Comparison of ENCODE assay signal across 20 cellular contexts in genomic region chr22:25105817-25106650, GRCh38.
A peak's percentile ranks its signal among the peaks of the same experiment; 100 is the strongest.
DNase-seq lines count a peak whose midpoint lies in the region; ATAC-seq, FAIRE-seq and TF ChIP-seq lines count a peak whose summit lies in the region.
"Had no signal": no experiment of that assay in that cellular context is flagged by ENCODE, and none has a peak within 500 bp of the region (broad histone marks: within the 10 kb centered on the region; RNA-seq: fewer than 3 reads in every experiment).

No MANE protein-coding gene starts in this region.

- POLR2A ChIA-PET in HepG2 (lab: Yijun Ruan, JAX) = interaction anchor here (0.6 to 0.7 kb wide), 2 partner anchors 10 to 17 kb away, joined by 3 to 4 read pairs; no protein-coding TSS in a partner anchor

- no peak overlapping the region for H3K9ac ChIP-seq in HepG2 (ENCODE audit: insufficient read depth, low read depth, low read length)

- TF ChIP-seq POLR2A in HepG2 (IDR thresholded peaks at IDR 0.05; ENCODE audit: insufficient read depth in 1 of 2, low read depth in 2 of 2, low read length in 2 of 2) (no peak), right lobe of liver (IDR thresholded peaks at IDR 0.05) (no peak), Peyer's patch (IDR thresholded peaks at IDR 0.05) (no peak)

- DNase-seq in HepG2 (ENCODE audit: low spot score) (no peak), right lobe of liver (no peak), ascending aorta (ENCODE audit: low spot score in 2 of 2) (no peak), kidney tubule cell (ENCODE audit: low spot score) (peak; percentile 35), left lobe of liver (ENCODE audit: low spot score) (no peak), DMS114 treated with DMSO at 0.1 percent for 48 hours (lab: John Stamatoyannopoulos, UW; ENCODE audit: unreplicated experiment) (no peak), UCSD-AML1 (lab: John Stamatoyannopoulos, UW; ENCODE audit: unreplicated experiment) (no peak), Peyer's patch (no peak)
- DNase-seq: CD4-positive, alpha-beta T cell; GF-D8; KG1; NCI-H1048; NCI-H1436; NCI-H1930; NCI-H345; NCI-H524 treated with DMSO at 0.1 percent for 48 hours; RPMI8226; SIG-M5 had no signal

- BruUV-seq in HepG2 (replicated peaks; lab: Mats Ljungman, UMichigan) = no TSS peak

- H3K36me3 ChIP-seq in HepG2 (replicated peaks in 1 of 2; ENCODE audit: control insufficient read depth in 1 of 2, insufficient read depth in 2 of 2, low read length in 2 of 2) = no peaks in the 10 kb centered on the region; a peak in 1 of 5 replicates
- no peaks in the 10 kb centered on the region for H3K36me3 ChIP-seq in right lobe of liver
- peaks cover 0 to 13% of the 10 kb centered on the region in 2 donors for H3K36me3 ChIP-seq in ascending aorta
- H3K36me3 ChIP-seq in Peyer's patch = no peaks in the 10 kb centered on the region

- 94% methylated on average over 7 of the region's 7 CpGs for WGBS in HepG2 (ENCODE audit: low lambda C conversion rate)
- WGBS in right lobe of liver (ENCODE audit: insufficient coverage, low coverage, low lambda C conversion rate, missing lambda C conversion rate) = 66% methylated on average over 6 of the region's 7 CpGs

- TF ChIP-seq EP300 in HepG2 (IDR thresholded peaks at IDR 0.05; ENCODE audit: low read depth in 2 of 2, low read length in 2 of 2) (no peak), HepG2 (CRISPR knock-in tag; IDR thresholded peaks at IDR 0.05; ENCODE audit: borderline replicate concordance) (no peak)

- no peaks in the 10 kb centered on the region for H3K9me3 ChIP-seq in HepG2 (ENCODE audit: low read length)
- H3K9me3 ChIP-seq in right lobe of liver = no peaks in the 10 kb centered on the region
- H3K9me3 ChIP-seq in ascending aorta = no peaks in the 10 kb centered on the region
- H3K9me3 ChIP-seq in Peyer's patch = no peaks in the 10 kb centered on the region

- no peak overlapping the region for H2AFZ ChIP-seq in HepG2 (ENCODE audit: low read length)
- H2AFZ ChIP-seq: GM23338 had no signal

- no peaks in the 10 kb centered on the region for H3K79me2 ChIP-seq in HepG2 (ENCODE audit: insufficient read depth, low read length)

- no peaks in the 10 kb centered on the region; a peak in 1 of 5 replicates for H3K27me3 ChIP-seq in HepG2 (ENCODE audit: control insufficient read depth in 1 of 2, insufficient read depth in 2 of 2, low read length in 2 of 2)
- H3K27me3 ChIP-seq in right lobe of liver = no peaks in the 10 kb centered on the region
- H3K27me3 ChIP-seq in ascending aorta = no peaks in the 10 kb centered on the region
- H3K27me3 ChIP-seq in Peyer's patch = no peaks in the 10 kb centered on the region

- H3K4me3 ChIP-seq in HepG2 (replicated peaks in 1 of 3; ENCODE audit: insufficient read depth in 1 of 3, low read depth in 2 of 3, low read length in 3 of 3) (no peak overlapping the region), right lobe of liver (no peak overlapping the region), ascending aorta (no peak overlapping the region), Peyer's patch (no peak overlapping the region)
- H3K4me3 ChIP-seq: GM23338 had no signal

- H4K20me1 ChIP-seq in HepG2 (ENCODE audit: insufficient read depth, low read length) = no peaks in the 10 kb centered on the region

- in situ Hi-C loops in HepG2 (cut with HindIII; ENCODE audit: extremely low pct_ligation_motif_present, low pct_unique_long_range_greater_than_20kb) = no loop called here

- FAIRE-seq in HepG2 (lab: Jason Lieb, UNC) = no peak
- FAIRE-seq: GM19239 had no signal

- CTCF ChIA-PET in HepG2 (lab: Yijun Ruan, JAX; ENCODE audit: low intra/inter-chr PET ratio, low total read pairs) = no interaction called here

- ATAC-seq in HepG2 (no peak), right lobe of liver (no peak), left lobe of liver (no peak)
- ATAC-seq: GM23338 had no signal

- no peak overlapping the region for H3K27ac ChIP-seq in HepG2 (ENCODE audit: extremely low read length, insufficient read depth, low read length)
- H3K27ac ChIP-seq in right lobe of liver = no peak overlapping the region
- peak overlapping the region; percentile 51 to 91 for H3K27ac ChIP-seq in ascending aorta
- no peak overlapping the region for H3K27ac ChIP-seq in Peyer's patch

- H3K4me2 ChIP-seq in HepG2 (ENCODE audit: low read depth, low read length) = no peak overlapping the region
- H3K4me2 ChIP-seq: GM23338 had no signal

- peaks cover 18% of the 10 kb centered on the region for H3K4me1 ChIP-seq in HepG2 (ENCODE audit: insufficient read depth, low read length)
- H3K4me1 ChIP-seq in right lobe of liver = peaks cover 0 to 8% (median 0%) of the 10 kb centered on the region in 4 donors
- peaks cover 6 to 26% of the 10 kb centered on the region in 2 donors for H3K4me1 ChIP-seq in ascending aorta
- H3K4me1 ChIP-seq in Peyer's patch = peaks cover 0 to under 1% (median 0%) of the 10 kb centered on the region in 4 donors

- TF ChIP-seq RAD21 in HepG2 (CRISPR knock-in tag; IDR thresholded peaks at IDR 0.05) = no peak

- TF ChIP-seq CTCF in HepG2 (CRISPR knock-in tag; IDR thresholded peaks at IDR 0.05) (no peak), right lobe of liver (IDR thresholded peaks at IDR 0.05) (no peak), ascending aorta (IDR thresholded peaks at IDR 0.05) (no peak), Peyer's patch (IDR thresholded peaks at IDR 0.05) (no peak)

- intact Hi-C loops in HepG2 (cut with micrococcal nuclease; ENCODE audit: unreplicated experiment) (no loop called here), right lobe of liver (cut with DNase I) (no loop called here), ascending aorta (cut with DNase I) (no loop called here)

TF ChIP-seq in HepG2, 621 proteins besides CTCF, POLR2A, EP300 and RAD21:
- TF ChIP-seq ZNF768 (CRISPR knock-in tag; IDR thresholded peaks at IDR 0.05) (peak; percentile 77; the same call in 1 of the 2 replicates), ZMYM3 (CRISPR knock-in tag; IDR thresholded peaks at IDR 0.05) (peak; percentile 14), GMEB1 (CRISPR knock-in tag; IDR thresholded peaks at IDR 0.05; ENCODE audit: borderline replicate concordance) (no peak), SMAD9 (CRISPR knock-in tag; IDR thresholded peaks at IDR 0.05) (no peak), SMYD3 (CRISPR knock-in tag; IDR thresholded peaks at IDR 0.05) (no peak)
TF ChIP-seq in HepG2: peak in this region for 2.

Comparison
In these comparisons a context has a peak if more than half of its experiments do, and no peak if none do; other contexts are left out.
1. H3K27ac ChIP-seq: peak in ascending aorta (2 of 2); none in HepG2 (single experiment), right lobe of liver (0 of 3) and Peyer's patch (0 of 4).